ENCODE assay signal across 8 cellular contexts in the genomic region with DNA sequence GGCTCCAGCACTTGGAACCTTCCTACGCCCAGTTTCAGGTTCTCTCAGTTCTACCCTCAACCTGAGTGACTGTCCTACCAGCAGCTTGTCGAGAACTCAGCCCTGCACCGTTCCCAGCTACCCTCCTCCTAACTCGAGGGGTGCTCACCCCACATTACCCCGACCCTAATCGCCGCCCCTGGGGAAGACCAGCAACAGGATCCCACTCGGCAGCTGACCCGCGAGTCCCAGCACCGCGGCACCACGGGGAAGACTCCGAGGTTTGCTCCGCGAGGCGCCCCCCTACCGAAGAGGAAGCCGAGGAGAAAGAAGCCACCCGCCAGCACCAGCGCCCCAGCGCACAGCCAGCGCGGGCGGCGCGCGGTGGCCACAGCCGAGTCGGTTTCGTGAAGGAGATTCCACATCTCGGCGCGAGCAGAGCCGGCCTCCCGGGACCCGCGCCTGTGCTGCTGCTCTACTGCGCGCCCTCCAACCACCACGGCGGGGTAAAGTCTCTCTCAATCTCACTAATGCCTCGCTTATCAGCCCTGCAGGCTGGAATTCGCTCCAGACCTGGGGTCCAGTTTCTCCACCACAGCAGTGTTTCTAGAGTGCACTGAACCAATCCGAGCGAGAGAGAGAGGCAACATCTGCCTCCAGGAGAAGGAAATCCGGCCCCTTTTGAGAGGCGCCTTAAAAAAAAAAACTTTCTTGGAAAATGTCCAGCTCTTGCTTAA. TPM values are rescaled to one million over a fixed set of nuclear protein-coding genes. Genes with fewer than 3 reads are reported as not detected.
DNase-seq lines count a peak whose midpoint lies in the region; ATAC-seq, FAIRE-seq and TF ChIP-seq lines count a peak whose summit lies in the region.

A gene (minus strand): TSS at position 597 of the 716 bp plus-strand sequence. CDS start 193 bp downstream, at position 404.

- WGBS in adrenal gland, 4 donors: 1 to 18% (median 6%) methylated on average over 14 to 48 of the region's 48 CpGs

- POLR2A ChIA-PET in HEK293 (lab: Yijun Ruan, JAX): no interaction called here

- FAIRE-seq in keratinocyte (lab: Jason Lieb, UNC): no peak

- H3K4me3 Mint-ChIP-seq in nephron progenitor cell: no peak within 1 kb of the TSS

- peak within 1 kb of the TSS; percentile 93 for H2AFZ ChIP-seq in keratinocyte (ENCODE audit: control insufficient read depth, low read length)

- H3K79me2 ChIP-seq in keratinocyte (ENCODE audit: control insufficient read depth, insufficient read depth, low read length): no peaks in the 10 kb centered on the region

- no peaks in the 10 kb centered on the region for H3K9me1 ChIP-seq in keratinocyte (ENCODE audit: control insufficient read depth, extremely low read depth, insufficient read depth, low read length)

- H3K27me3 ChIP-seq in adrenal gland (no peaks in the 10 kb centered on the region), keratinocyte (ENCODE audit: control insufficient read depth, extremely low read depth, insufficient read depth, low read length) (peaks cover 5% of the 10 kb centered on the region)

- no peaks in the 10 kb centered on the region for H4K20me1 ChIP-seq in keratinocyte (ENCODE audit: control insufficient read depth, extremely low read depth, insufficient read depth, low read length)

- dilution Hi-C loops in keratinocyte (cut with MboI; ENCODE audit: extremely low pct_ligation_motif_present, low sequenced_read_pairs): no loop called here

- CTCF ChIA-PET in HEK293 (lab: Yijun Ruan, JAX): interaction anchor here (0.7 kb wide), 1 partner anchor 41 kb away, joined by 3 read pairs; no protein-coding TSS in a partner anchor

- no peaks in the 10 kb centered on the region for H3K36me3 Mint-ChIP-seq in nephron progenitor cell (ENCODE audit: low read depth)

- peak within 1 kb of the TSS; percentile 37 for H3K4me3 ChIP-seq in HEK293 (ENCODE audit: low read depth, low read length)
- H3K4me3 ChIP-seq in adrenal gland: peak within 1 kb of the TSS in 2 of 4 donors; percentile 13 to 43
- peak within 1 kb of the TSS; percentile 31 to 75 (median 57) for H3K4me3 ChIP-seq in keratinocyte (ENCODE audit: control insufficient read depth in 2 of 3, extremely low read depth in 1 of 3, insufficient read depth in 2 of 3, low read depth in 1 of 3, low read length in 3 of 3)

- H3K27ac Mint-ChIP-seq in nephron progenitor cell: no peak within 1 kb of the TSS

- no peak for ATAC-seq in GM18498 (IDR thresholded peaks at IDR 0.05; ENCODE audit: unreplicated experiment)
- ATAC-seq in GM19452 (IDR thresholded peaks at IDR 0.05; ENCODE audit: unreplicated experiment): no peak
- no peak for ATAC-seq in GM21526 (IDR thresholded peaks at IDR 0.05; ENCODE audit: low FRiP score, unreplicated experiment)

- H3K27me3 Mint-ChIP-seq in nephron progenitor cell (ENCODE audit: low read depth, poor library complexity): peaks cover 2% of the 10 kb centered on the region

- peak within 1 kb of the TSS; percentile 33 for H3K9ac ChIP-seq in keratinocyte (ENCODE audit: control insufficient read depth, extremely low read depth, insufficient read depth, low read length)

- TF ChIP-seq CTCF in HEK293 (tag by site-specific recombination; IDR thresholded peaks at IDR 0.05): no peak
- no peak for TF ChIP-seq CTCF in adrenal gland (IDR thresholded peaks at IDR 0.05)
- TF ChIP-seq CTCF in keratinocyte (optimal IDR thresholded peaks at IDR 0.05 in 1 of 3, IDR thresholded peaks at IDR 0.05 in 1 of 3, conservative IDR thresholded peaks at IDR 0.05 in 1 of 3; ENCODE audit: extremely low read depth in 1 of 3, insufficient read depth in 2 of 3, low read length in 3 of 3): no peak
- TF ChIP-seq CTCF in nephron progenitor cell (IDR thresholded peaks at IDR 0.05): no peak

- H3K4me1 ChIP-seq in HEK293 (ENCODE audit: control insufficient read depth, insufficient read depth, low read length) (no peaks in the 10 kb centered on the region), adrenal gland (replicated peaks in 1 of 2) (no peaks in the 10 kb centered on the region), keratinocyte (ENCODE audit: control insufficient read depth, extremely low read depth, insufficient read depth, low read length) (no peaks in the 10 kb centered on the region)

- peak in 4 of 7 donors; percentile 14 to 51 (median 22) for DNase-seq in adrenal gland
- no peak for DNase-seq in keratinocyte (ENCODE audit: low read depth, low spot score)
- peak; percentile 75 for DNase-seq in superior temporal gyrus (ENCODE audit: extremely low spot score)
- no peak for DNase-seq in nephron progenitor cell

- H3K9me3 Mint-ChIP-seq in nephron progenitor cell: peaks cover 56% of the 10 kb centered on the region

- peak within 1 kb of the TSS; percentile 86 for H3K4me2 ChIP-seq in keratinocyte (ENCODE audit: control insufficient read depth, extremely low read depth, insufficient read depth, low read depth, low read length)

- no peaks in the 10 kb centered on the region for H3K36me3 ChIP-seq in HEK293 (ENCODE audit: control insufficient read depth in 2 of 2, insufficient read depth in 1 of 2, low read length in 2 of 2)
- no peaks in the 10 kb centered on the region for H3K36me3 ChIP-seq in adrenal gland (replicated peaks in 1 of 2)
- no peaks in the 10 kb centered on the region for H3K36me3 ChIP-seq in keratinocyte (ENCODE audit: control insufficient read depth in 2 of 2, extremely low read depth in 1 of 2, insufficient read depth in 2 of 2, low read length in 2 of 2)

- intact Hi-C loops in adrenal gland (cut with DNase I): no loop called here

- H3K9me3 ChIP-seq in HEK293 (ENCODE audit: control insufficient read depth, insufficient read depth, low read depth, low read length) (no peaks in the 10 kb centered on the region), adrenal gland (replicated peaks in 1 of 3) (no peaks in the 10 kb centered on the region), keratinocyte (ENCODE audit: control insufficient read depth, low read depth, low read length) (no peaks in the 10 kb centered on the region)

- H3K4me1 Mint-ChIP-seq in nephron progenitor cell: no peaks in the 10 kb centered on the region

- H3K27ac ChIP-seq in HEK293 (ENCODE audit: extremely low read depth, low read depth, low read length) (no peak within 1 kb of the TSS), adrenal gland (no peak within 1 kb of the TSS), keratinocyte (ENCODE audit: control insufficient read depth, insufficient read depth, low read length) (no peak within 1 kb of the TSS)

- TF ChIP-seq POLR2A in adrenal gland (IDR thresholded peaks at IDR 0.05): no peak

TF ChIP-seq in HEK293, 187 proteins besides CTCF, POLR2A, EP300 and RAD21 (continues in another document):
- no peak for TF ChIP-seq KLF7 (tag by site-specific recombination; IDR thresholded peaks at IDR 0.05; ENCODE audit: borderline replicate concordance)
- TF ChIP-seq, protein P1, sequence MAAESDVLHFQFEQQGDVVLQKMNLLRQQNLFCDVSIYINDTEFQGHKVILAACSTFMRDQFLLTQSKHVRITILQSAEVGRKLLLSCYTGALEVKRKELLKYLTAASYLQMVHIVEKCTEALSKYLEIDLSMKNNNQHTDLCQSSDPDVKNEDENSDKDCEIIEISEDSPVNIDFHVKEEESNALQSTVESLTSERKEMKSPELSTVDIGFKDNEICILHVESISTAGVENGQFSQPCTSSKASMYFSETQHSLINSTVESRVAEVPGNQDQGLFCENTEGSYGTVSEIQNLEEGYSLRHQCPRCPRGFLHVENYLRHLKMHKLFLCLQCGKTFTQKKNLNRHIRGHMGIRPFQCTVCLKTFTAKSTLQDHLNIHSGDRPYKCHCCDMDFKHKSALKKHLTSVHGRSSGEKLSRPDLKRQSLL (tag by site-specific recombination; IDR thresholded peaks at IDR 0.05): no peak
- no peak for TF ChIP-seq ZNF239 (tag by site-specific recombination; IDR thresholded peaks at IDR 0.05)
- no peak for TF ChIP-seq HOXD13 (CRISPR knock-in tag; IDR thresholded peaks at IDR 0.05; ENCODE audit: borderline replicate concordance)
- TF ChIP-seq, protein P2, sequence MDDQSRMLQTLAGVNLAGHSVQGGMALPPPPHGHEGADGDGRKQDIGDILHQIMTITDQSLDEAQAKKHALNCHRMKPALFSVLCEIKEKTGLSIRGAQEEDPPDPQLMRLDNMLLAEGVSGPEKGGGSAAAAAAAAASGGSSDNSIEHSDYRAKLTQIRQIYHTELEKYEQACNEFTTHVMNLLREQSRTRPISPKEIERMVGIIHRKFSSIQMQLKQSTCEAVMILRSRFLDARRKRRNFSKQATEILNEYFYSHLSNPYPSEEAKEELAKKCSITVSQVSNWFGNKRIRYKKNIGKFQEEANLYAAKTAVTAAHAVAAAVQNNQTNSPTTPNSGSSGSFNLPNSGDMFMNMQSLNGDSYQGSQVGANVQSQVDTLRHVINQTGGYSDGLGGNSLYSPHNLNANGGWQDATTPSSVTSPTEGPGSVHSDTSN (CRISPR knock-in tag; IDR thresholded peaks at IDR 0.05): no peak
- TF ChIP-seq GLI2 (tag by site-specific recombination; IDR thresholded peaks at IDR 0.05; ENCODE audit: borderline replicate concordance, low read depth): no peak
- TF ChIP-seq ZBTB17 (tag by site-specific recombination; IDR thresholded peaks at IDR 0.05): no peak
- TF ChIP-seq ZNF76 (tag by site-specific recombination; IDR thresholded peaks at IDR 0.05; ENCODE audit: borderline replicate concordance, low read depth): no peak
- TF ChIP-seq ZNF843 (tag by site-specific recombination; IDR thresholded peaks at IDR 0.05): no peak
- no peak for TF ChIP-seq ZNF777 (tag by site-specific recombination; IDR thresholded peaks at IDR 0.05; ENCODE audit: borderline replicate concordance)

RNA-seq across cellular contexts. Expression of the gene that starts here (rescaled TPM):
- 1 to 10 TPM in 2 of 8 donors, under 1 TPM in 5, not detected in 1; 0.28 to 3.9 (median 0.52) TPM for total RNA-seq in adrenal gland
- polyA plus RNA-seq in adrenal gland (1 to 10 TPM in 1 of 3 donors, under 1 TPM in 2; 0.48 to 1.0 (median 0.64) TPM), keratinocyte (0.42 to 1.0 TPM (median 0.86 TPM) in 3 replicates)
- not detected for polyA plus RNA-seq in keratinocyte (2011; ENCODE audit: low read depth)
- 0.25 and 0.67 TPM in 2 replicates for polyA plus RNA-seq in keratinocyte (2011; cell fraction: cytosol; rRNA removed)
- 0.65 and 1.5 TPM in 2 replicates for polyA plus RNA-seq in keratinocyte (2011; cell fraction: nucleus; rRNA removed)
- polyA plus RNA-seq in keratinocyte (2012; ENCODE audit: low replicate concordance): 0.23 and 0.53 TPM in 2 replicates
- polyA minus RNA-seq in keratinocyte: 0.45 TPM in 1 of 3 replicates, not detected in the others
- polyA minus RNA-seq in keratinocyte (2011; cell fraction: cytosol; rRNA and poly(A)+ RNA removed): not detected
- polyA minus RNA-seq in keratinocyte (2011; cell fraction: nucleus; rRNA and poly(A)+ RNA removed): 1.1 and 1.7 TPM in 2 replicates

Comparison
In these comparisons a context has a peak if more than half of its experiments do, and no peak if none do; other contexts are left out.
1. DNase-seq: peak in adrenal gland (4 of 7) and superior temporal gyrus (single experiment); none in keratinocyte (single experiment) and nephron progenitor cell (single experiment).